In the genomic region with DNA sequence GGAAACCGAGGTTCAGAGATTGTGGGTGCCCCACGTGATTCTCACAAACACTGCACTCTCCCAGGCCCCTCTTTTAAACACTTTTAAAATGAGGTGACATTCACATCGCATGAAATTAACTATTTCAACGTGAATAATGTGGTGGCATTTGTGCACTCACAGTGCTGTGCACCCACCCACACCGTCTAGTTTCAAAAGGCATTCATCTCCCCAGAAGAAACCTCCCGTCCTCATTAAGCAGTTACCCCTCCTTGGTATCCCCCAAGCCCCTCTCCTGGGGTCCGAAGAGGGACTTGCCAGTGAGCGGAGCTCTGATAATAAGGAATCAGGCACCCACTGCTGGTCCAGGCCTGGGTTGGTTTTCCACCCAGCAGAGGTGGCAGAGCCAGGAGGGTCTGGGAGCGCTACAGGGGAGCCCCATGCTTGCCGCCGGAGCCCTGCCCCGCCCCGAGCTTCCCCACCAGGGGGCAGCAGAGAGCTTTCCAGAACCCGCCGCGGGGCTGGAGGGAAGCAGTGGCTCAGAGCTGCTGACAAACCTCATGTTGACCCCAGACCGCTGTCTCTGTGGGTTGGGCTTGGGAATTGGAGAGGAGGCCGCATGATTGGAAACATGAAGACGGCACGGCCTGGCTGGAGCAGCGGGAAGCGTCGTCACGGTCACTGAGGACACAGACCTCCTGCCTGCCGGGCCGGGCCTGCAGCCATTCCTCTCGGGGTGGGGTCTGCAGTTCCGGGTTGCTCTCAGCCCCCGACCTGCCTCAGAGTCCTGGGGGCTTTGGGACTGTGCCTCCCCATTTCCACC, we compare ENCODE assay signal across 8 cellular contexts. TPM values are rescaled to one million over a fixed set of nuclear protein-coding genes. Genes with fewer than 3 reads are reported as not detected.
DNase-seq lines count a peak whose midpoint lies in the region; ATAC-seq and TF ChIP-seq lines count a peak whose summit lies in the region.

No MANE protein-coding gene starts in this region.

- H3K36me3 Mint-ChIP-seq in HFFc6 (ENCODE audit: low read depth) (no peaks in the 10 kb centered on the region), activated B cell treated with CpG ODN at 0.5 μM for 24 hours (ENCODE audit: low read depth) (peaks cover 40% of the 10 kb centered on the region)

- no peaks in the 10 kb centered on the region for H3K79me2 ChIP-seq in mammary epithelial cell (ENCODE audit: insufficient read depth, low read length)

- no peak overlapping the region for H3K4me2 ChIP-seq in mammary epithelial cell (ENCODE audit: insufficient read depth, low read depth, low read length)

- H3K27me3 ChIP-seq in GM06990 (replicated peaks; ENCODE audit: control insufficient read depth, insufficient read depth, low read length): no peaks in the 10 kb centered on the region
- no peaks in the 10 kb centered on the region for H3K27me3 ChIP-seq in mammary epithelial cell (ENCODE audit: insufficient read depth, low read length)
- H3K27me3 ChIP-seq in kidney epithelial cell (ENCODE audit: control insufficient read depth, insufficient read depth, low read length): no peaks in the 10 kb centered on the region

- H3K9me3 Mint-ChIP-seq in HFFc6 (no peaks in the 10 kb centered on the region), activated B cell treated with CpG ODN at 0.5 μM for 24 hours (no peaks in the 10 kb centered on the region)

- peak; percentile 99 for TF ChIP-seq CTCF in GM06990 (IDR thresholded peaks at IDR 0.05; ENCODE audit: insufficient read depth, low read length, poor library complexity, severe bottlenecking)
- TF ChIP-seq CTCF in HFFc6 (IDR thresholded peaks at IDR 0.05): peak; percentile 100
- TF ChIP-seq CTCF in activated B cell treated with CpG ODN at 0.5 μM for 24 hours (IDR thresholded peaks at IDR 0.05): peak; percentile 83
- TF ChIP-seq CTCF in mammary epithelial cell (conservative IDR thresholded peaks at IDR 0.05 in 1 of 2, IDR thresholded peaks at IDR 0.05 in 1 of 2; ENCODE audit: extremely low read depth in 1 of 2, insufficient read depth in 1 of 2, low read depth in 1 of 2, low read length in 2 of 2): peak; percentile 75 to 95
- peak; percentile 98 for TF ChIP-seq CTCF in kidney epithelial cell (IDR thresholded peaks at IDR 0.05; ENCODE audit: insufficient read depth, low read length, poor library complexity, severe bottlenecking)

- CTCF ChIA-PET in activated B cell treated with CpG ODN at 0.5 μM for 24 hours (lab: Charles Lee) (interaction anchor here (0.6 to 1.6 kb wide), 14 partner anchors 8 to 227 kb away, joined by 3 to 17 read pairs (median 4); a partner anchor contains a TSS), mammary epithelial cell (lab: Charles Lee; ENCODE audit: low non-redundant PET) (no interaction called here)

- H3K36me3 ChIP-seq in GM06990 (ENCODE audit: control insufficient read depth, insufficient read depth, low read length): peaks cover 11% of the 10 kb centered on the region
- peaks cover 24% of the 10 kb centered on the region for H3K36me3 ChIP-seq in mammary epithelial cell (ENCODE audit: insufficient read depth, low read length)
- H3K36me3 ChIP-seq in kidney epithelial cell (ENCODE audit: control insufficient read depth, insufficient read depth, low read length): peaks cover 2% of the 10 kb centered on the region

- dilution Hi-C loops in mammary epithelial cell (cut with HindIII; ENCODE audit: low sequenced_read_pairs): no loop called here

- BruUV-seq in mammary epithelial cell (replicated peaks; lab: Mats Ljungman, UMichigan): no TSS peak

- POLR2A ChIA-PET in activated B cell treated with CpG ODN at 0.5 μM for 24 hours (lab: Charles Lee): interaction anchor here (0.8 to 1.3 kb wide), 3 partner anchors 41 to 65 kb away, joined by 3 to 5 read pairs (median 3); a partner anchor contains a TSS

- H3K9ac ChIP-seq in mammary epithelial cell (ENCODE audit: insufficient read depth, low read length): no peak overlapping the region

- H3K27me3 Mint-ChIP-seq in HFFc6 (ENCODE audit: insufficient read depth) (peaks cover 6% of the 10 kb centered on the region), activated B cell treated with CpG ODN at 0.5 μM for 24 hours (no peaks in the 10 kb centered on the region)

- 44% methylated on average over 24 of the region's 29 CpGs for WGBS in mammary epithelial cell (ENCODE audit: low coverage, missing lambda C conversion rate)

- peaks cover 4% of the 10 kb centered on the region for H3K4me1 ChIP-seq in mammary epithelial cell (ENCODE audit: insufficient read depth, low read length)

- no peak overlapping the region for H3K4me3 ChIP-seq in GM06990 (replicated peaks; ENCODE audit: low read depth, low read length)
- no peak overlapping the region for H3K4me3 ChIP-seq in mammary epithelial cell (replicated peaks in 1 of 3; ENCODE audit: insufficient read depth in 1 of 3, low read depth in 2 of 3, low read length in 3 of 3)
- no peak overlapping the region for H3K4me3 ChIP-seq in kidney epithelial cell (ENCODE audit: low read depth, low read length)

- no peaks in the 10 kb centered on the region for H3K9me3 ChIP-seq in mammary epithelial cell (replicated peaks; ENCODE audit: insufficient read depth, low read length)

- no peak overlapping the region for H2AFZ ChIP-seq in mammary epithelial cell (ENCODE audit: low read depth, low read length)

- intact Hi-C loops in activated B cell treated with CpG ODN at 0.5 μM for 24 hours (cut with micrococcal nuclease): loop anchor here (1.0 to 5.0 kb wide), 5 partner anchors 12 to 677 kb away; no protein-coding TSS in a partner anchor
- intact Hi-C loops in mammary epithelial cell (cut with micrococcal nuclease): loop anchor here (1.0 to 2.0 kb wide), 4 partner anchors 65 to 353 kb away; no protein-coding TSS in a partner anchor

- in situ Hi-C loops in mammary epithelial cell (cut with MboI; ENCODE audit: low sequenced_read_pairs in 2 of 2): loop anchor here (5.0 kb wide), 1 partner anchor 160 kb away; no protein-coding TSS in a partner anchor

- H4K20me1 ChIP-seq in mammary epithelial cell (ENCODE audit: insufficient read depth, low read length): peaks cover 4% of the 10 kb centered on the region

- peak; percentile 59 for DNase-seq in GM06990 (ENCODE audit: extremely low read depth, insufficient read length)
- peak; percentile 64 for DNase-seq in HFFc6
- peak; percentile 58 to 63 for DNase-seq in NCI-H187 (lab: John Stamatoyannopoulos, UW)
- peak; percentile 85 for DNase-seq in activated B cell treated with CpG ODN at 0.5 μM for 24 hours
- peak; percentile 39 for DNase-seq in mammary epithelial cell
- peak; percentile 62 for DNase-seq in kidney epithelial cell (ENCODE audit: low read depth)
- peak; percentile 62 to 73 for DNase-seq in stimulated activated CD4-positive, alpha-beta T cell treated with anti-CD3 and anti-CD28 coated beads, Interleukin-15, amount 100 ng/mL, for 48 hours (ENCODE audit: low read depth in 2 of 2)

- ATAC-seq in activated B cell treated with CpG ODN at 0.5 μM for 24 hours (ENCODE audit: low read depth) (peak; percentile 74), HG02970 (IDR thresholded peaks at IDR 0.05; ENCODE audit: low FRiP score, unreplicated experiment) (no peak)

- H3K4me3 Mint-ChIP-seq in HFFc6 (no peak overlapping the region), activated B cell treated with CpG ODN at 0.5 μM for 24 hours (no peak overlapping the region)

- H3K4me1 Mint-ChIP-seq in HFFc6 (ENCODE audit: low read depth) (no peaks in the 10 kb centered on the region), activated B cell treated with CpG ODN at 0.5 μM for 24 hours (peaks cover 21% of the 10 kb centered on the region)

- H3K27ac Mint-ChIP-seq in HFFc6 (no peak overlapping the region), activated B cell treated with CpG ODN at 0.5 μM for 24 hours (no peak overlapping the region)

- H3K27ac ChIP-seq in mammary epithelial cell (ENCODE audit: insufficient read depth, low read depth, low read length): no peak overlapping the region

RNA-seq across cellular contexts. Expression of a gene that starts 27.5 kb away (rescaled TPM):
- 1 to 10 TPM; 4.2 to 7.0 (median 4.8) TPM for total RNA-seq in HFFc6 (2021; fragmentation: NEBNext Ultra II Directional; extraction: Animal tissue kit (Norgen Biotek cat#: 25700))
- not detected in 2 replicates for total RNA-seq in activated B cell treated with CpG ODN at 0.5 μM for 24 hours
- total RNA-seq in mammary epithelial cell: under 1 TPM in 1 of 2 donors, not detected in 1; 0.17 TPM
- not detected for polyA plus RNA-seq in mammary epithelial cell
- polyA minus RNA-seq in mammary epithelial cell: 2.5 TPM
- 4.7 and 5.5 TPM in 2 replicates for total RNA-seq in kidney epithelial cell

RNA-seq across cellular contexts. Expression of a gene that starts 43.0 kb away (rescaled TPM):
- total RNA-seq in HFFc6 (2021; fragmentation: NEBNext Ultra II Directional; extraction: Animal tissue kit (Norgen Biotek cat#: 25700)): 1 to 10 TPM in 2 of 6 experiments, under 1 TPM in 4; 0.34 to 1.4 (median 0.86) TPM
- total RNA-seq in activated B cell treated with CpG ODN at 0.5 μM for 24 hours (104 and 135 TPM in 2 replicates), mammary epithelial cell (100 to 1,000 TPM in 1 of 2 donors, 10 to 100 TPM in 1; 70.8 to 138 TPM), kidney epithelial cell (18.9 and 30.5 TPM in 2 replicates)
- polyA plus RNA-seq in mammary epithelial cell: 37.7 TPM
- polyA minus RNA-seq in mammary epithelial cell: 62.5 TPM
